Comparison of ENCODE assay signal across 23 cellular contexts in the genomic region with DNA sequence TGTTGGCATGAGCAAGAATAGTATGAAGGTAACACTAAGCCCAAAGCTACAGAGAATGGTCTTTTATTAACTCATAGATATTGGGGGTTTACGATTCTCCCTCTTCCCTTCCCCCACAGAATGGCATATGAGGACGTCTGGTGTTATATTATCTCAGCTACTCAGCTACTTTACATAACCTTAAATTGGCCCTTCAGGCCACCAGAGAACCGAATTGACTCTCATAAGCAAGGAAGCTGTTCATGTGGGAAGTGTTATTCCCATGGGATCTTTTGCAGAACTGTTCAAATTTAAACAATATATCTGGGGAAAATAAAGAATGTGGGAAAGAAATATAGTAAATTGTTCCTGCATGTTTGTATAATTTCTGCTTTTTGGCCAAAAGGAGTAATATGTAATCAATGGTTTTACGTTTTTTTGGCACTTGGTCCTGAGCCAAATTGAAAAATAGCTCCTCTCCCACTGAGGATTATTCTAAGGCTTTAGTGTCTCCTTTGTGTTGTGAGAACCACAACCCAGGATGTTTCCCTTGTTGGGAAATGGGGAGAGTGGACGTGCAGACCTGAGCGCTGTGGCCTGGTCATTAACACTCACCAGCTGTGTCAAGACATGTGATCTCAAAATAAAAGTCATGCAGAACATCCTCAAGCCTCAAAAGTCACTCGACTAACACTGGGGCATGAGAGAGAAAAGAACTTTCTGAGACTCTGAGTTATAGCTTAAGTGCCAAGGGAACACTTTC.
"Had no signal": no experiment of that assay in that cellular context is flagged by ENCODE, and none has a peak within 500 bp of the region (broad histone marks: within the 10 kb centered on the region; RNA-seq: fewer than 3 reads in every experiment).

No MANE protein-coding gene starts in this region.

- H3K27me3 ChIP-seq: adrenal gland, esophagus squamous epithelium, gastroesophageal sphincter, hepatocyte, pancreas, tibial nerve, uterus had no signal

- H3K4me3 ChIP-seq: adrenal gland, coronary artery, esophagus squamous epithelium, gastroesophageal sphincter, hepatocyte, mucosa of descending colon, pancreas, tibial nerve, uterus had no signal

- ATAC-seq: activated T-cell treated with anti-CD3 and anti-CD28 coated beads, Interleukin-2, amount 50 U/mL, for 4 hours; gastroesophageal sphincter; mucosa of descending colon; naive thymus-derived CD4-positive, alpha-beta T cell; pancreas; WTC11 had no signal

- H3K36me3 ChIP-seq: adrenal gland, esophagus squamous epithelium, gastroesophageal sphincter, pancreas, tibial nerve, uterus had no signal

- H3K27ac ChIP-seq: adrenal gland, coronary artery, esophagus squamous epithelium, gastroesophageal sphincter, hepatocyte, pancreas, tibial nerve, uterus had no signal

- H3K4me1 ChIP-seq: adrenal gland, esophagus squamous epithelium, gastroesophageal sphincter, pancreas, uterus had no signal

- H3K79me2 ChIP-seq: hepatocyte had no signal

- H3K9me3 ChIP-seq: adrenal gland, esophagus squamous epithelium, gastroesophageal sphincter, mucosa of descending colon, pancreas, tibial nerve, uterus had no signal

- H3K4me2 ChIP-seq: hepatocyte had no signal

- H2AFZ ChIP-seq: hepatocyte had no signal

- DNase-seq: activated CD4-positive, alpha-beta memory T cell treated with anti-CD3 and anti-CD28 coated beads, Interleukin-2, amount 10 ng/mL, durations not matched to agents 7 days and 5 days; activated CD4-positive, alpha-beta T cell treated with anti-CD3 and anti-CD28 coated beads for 4 hours; activated effector memory CD4-positive, alpha-beta T cell treated with Interleukin-2 at 50 U/mL for 16 hours; activated naive CD4-positive, alpha-beta T cell treated with anti-CD3 and anti-CD28 coated beads, Interleukin-2, amount 50 U/mL, for 16 hours; activated T-cell treated with anti-CD3 and anti-CD28 coated beads, Interleukin-2, amount 50 U/mL, for 4 hours; adrenal gland; central memory CD4-positive, alpha-beta T cell; effector CD4-positive, alpha-beta T cell; esophagus squamous epithelium; islet precursor cell; mucosa of descending colon; naive thymus-derived CD4-positive, alpha-beta T cell; pancreas; stimulated activated CD4-positive, alpha-beta T cell treated with anti-CD3 and anti-CD28 coated beads, Interleukin-4, amount 100 ng/mL, for 24 hours; stimulated activated naive CD4-positive, alpha-beta T cell treated with Interleukin-2 at 50 U/mL for 16 hours; substantia nigra; T-helper 2 cell; uterus had no signal
